In genomic region chr10:90732581-90732980, GRCh38 we compare ENCODE assay signal across 26 cellular contexts.
"Had no signal": no experiment of that assay in that cellular context is flagged by ENCODE, and none has a peak within 500 bp of the region (broad histone marks: within the 10 kb centered on the region; RNA-seq: fewer than 3 reads in every experiment).

No MANE protein-coding gene starts in this region.

- DNase-seq: islet precursor cell; left ventricle myocardium inferior; mesendoderm; naive B cell; natural killer cell; nephron progenitor cell; pancreas; posterior cingulate gyrus; retina; right cardiac atrium; stimulated activated CD4-positive, alpha-beta T cell treated with anti-CD3 and anti-CD28 coated beads, Interleukin-12 subunit alpha, Interleukin-12 subunit beta, amount 100 ng/mL, for 4 hours; stimulated activated CD4-positive, alpha-beta T cell treated with anti-CD3 and anti-CD28 coated beads, Interleukin-15, amount 100 ng/mL, for 24 hours; stimulated activated CD4-positive, alpha-beta T cell treated with anti-CD3 and anti-CD28 coated beads, Interleukin-2, amount 100 ng/mL, for 24 hours; stimulated activated CD4-positive, alpha-beta T cell treated with anti-CD3 and anti-CD28 coated beads, Interleukin-4, amount 100 ng/mL, for 1 hour; stimulated activated naive CD4-positive, alpha-beta T cell; substantia nigra; uterus had no signal

- H3K27me3 ChIP-seq: hepatocyte, tibial nerve, uterus had no signal

- H3K27ac Mint-ChIP-seq: mesothelial cell of epicardium; naive B cell; natural killer cell; nephron progenitor cell; stimulated activated naive CD8-positive, alpha-beta T cell treated with anti-CD3 and anti-CD28 coated beads, Interleukin-15, Interleukin-2, amounts not matched to agents 100 ng/mL and 50 ng/mL, for 24 hours; type B pancreatic cell had no signal

- H2AFZ ChIP-seq: hepatocyte had no signal

- H3K79me2 ChIP-seq: hepatocyte had no signal

- H3K36me3 ChIP-seq: left ventricle myocardium inferior, pancreas, prostate gland, tibial nerve, uterus had no signal

- H3K27ac ChIP-seq: hepatocyte, left ventricle myocardium inferior, pancreas, prostate gland, skin epidermis, tibial nerve, uterus had no signal

- H3K4me2 ChIP-seq: hepatocyte had no signal

- H3K4me3 Mint-ChIP-seq: mesothelial cell of epicardium; naive B cell; natural killer cell; nephron progenitor cell; stimulated activated naive CD8-positive, alpha-beta T cell treated with anti-CD3 and anti-CD28 coated beads, Interleukin-15, Interleukin-2, amounts not matched to agents 100 ng/mL and 50 ng/mL, for 24 hours; type B pancreatic cell had no signal

- ATAC-seq: natural killer cell, pancreas, right cardiac atrium, sciatic nerve had no signal

- FAIRE-seq: pancreas had no signal

- H3K9me3 ChIP-seq: left ventricle myocardium inferior, pancreas, prostate gland, tibial nerve, uterus had no signal

- H3K4me1 ChIP-seq: left ventricle myocardium inferior, pancreas, prostate gland, tibial nerve, uterus had no signal

- H3K9me3 Mint-ChIP-seq: mesothelial cell of epicardium; nephron progenitor cell; stimulated activated naive CD8-positive, alpha-beta T cell treated with anti-CD3 and anti-CD28 coated beads, Interleukin-15, Interleukin-2, amounts not matched to agents 100 ng/mL and 50 ng/mL, for 24 hours; type B pancreatic cell had no signal

- H3K4me1 Mint-ChIP-seq: mesothelial cell of epicardium, naive B cell, natural killer cell had no signal

- H3K36me3 Mint-ChIP-seq: mesothelial cell of epicardium, naive B cell, natural killer cell, type B pancreatic cell had no signal

- H3K4me3 ChIP-seq: hepatocyte, left ventricle myocardium inferior, lung, pancreas, prostate gland, skin epidermis, tibial nerve, uterus had no signal

- H3K27me3 Mint-ChIP-seq: type B pancreatic cell had no signal
